Comparison of ENCODE assay signal across 1 cellular context in genomic region chr3:138941259-138941885, GRCh38.
TF ChIP-seq lines count a peak whose summit lies in the region.

No MANE protein-coding gene starts in this region.

TF ChIP-seq in H1, 55 proteins besides CTCF, POLR2A, EP300 and RAD21 (continued from another document):
- TF ChIP-seq, protein P1, sequence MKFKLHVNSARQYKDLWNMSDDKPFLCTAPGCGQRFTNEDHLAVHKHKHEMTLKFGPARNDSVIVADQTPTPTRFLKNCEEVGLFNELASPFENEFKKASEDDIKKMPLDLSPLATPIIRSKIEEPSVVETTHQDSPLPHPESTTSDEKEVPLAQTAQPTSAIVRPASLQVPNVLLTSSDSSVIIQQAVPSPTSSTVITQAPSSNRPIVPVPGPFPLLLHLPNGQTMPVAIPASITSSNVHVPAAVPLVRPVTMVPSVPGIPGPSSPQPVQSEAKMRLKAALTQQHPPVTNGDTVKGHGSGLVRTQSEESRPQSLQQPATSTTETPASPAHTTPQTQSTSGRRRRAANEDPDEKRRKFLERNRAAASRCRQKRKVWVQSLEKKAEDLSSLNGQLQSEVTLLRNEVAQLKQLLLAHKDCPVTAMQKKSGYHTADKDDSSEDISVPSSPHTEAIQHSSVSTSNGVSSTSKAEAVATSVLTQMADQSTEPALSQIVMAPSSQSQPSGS (IDR thresholded peaks at IDR 0.05; ENCODE audit: low read length) = no peak
- TF ChIP-seq ZNF274 (IDR thresholded peaks at IDR 0.05; ENCODE audit: borderline replicate concordance, extremely low read depth, low read length) (no peak), RNF2 (IDR thresholded peaks at IDR 0.05; ENCODE audit: borderline replicate concordance, low read depth, low read length, missing control alignments, poor library complexity, severe bottlenecking) (no peak), JUND (IDR thresholded peaks at IDR 0.05; ENCODE audit: low read length) (0 out of 2 replicates have a peak, but pooled peaks have one; percentile 37), KDM4A (IDR thresholded peaks at IDR 0.05; ENCODE audit: low read depth, low read length, severe bottlenecking) (no peak), POLR2AphosphoS5 (IDR thresholded peaks at IDR 0.05; ENCODE audit: low read depth, low read length) (no peak), EZH2 (IDR thresholded peaks at IDR 0.05; ENCODE audit: low read depth, low read length, severe bottlenecking) (no peak), BRCA1 (IDR thresholded peaks at IDR 0.05; ENCODE audit: low read depth, low read length) (no peak), TAF1 (IDR thresholded peaks at IDR 0.05; ENCODE audit: low read depth, low read length) (no peak), TCF12 (IDR thresholded peaks at IDR 0.05; ENCODE audit: low read depth, low read length) (no peak), CHD1 (IDR thresholded peaks at IDR 0.05; ENCODE audit: low read depth, low read length) (no peak), NRF1 (IDR thresholded peaks at IDR 0.05; ENCODE audit: low read depth, low read length) (no peak), TEAD4 (IDR thresholded peaks at IDR 0.05; ENCODE audit: low read depth, low read length) (0 out of 2 replicates have a peak, but pooled peaks have one; percentile 13), GTF2F1 (IDR thresholded peaks at IDR 0.05; ENCODE audit: borderline replicate concordance, low read depth, low read length) (no peak), CREB1 (IDR thresholded peaks at IDR 0.05) (no peak), YY1 (IDR thresholded peaks at IDR 0.05; ENCODE audit: low read depth, low read length) (0 out of 2 replicates have a peak, but pooled peaks have one; percentile 65), SIN3A (conservative IDR thresholded peaks at IDR 0.05 in 1 of 2, IDR thresholded peaks at IDR 0.05 in 1 of 2; ENCODE audit: low read depth in 1 of 2, low read length in 2 of 2) (no peak), KDM1A (IDR thresholded peaks at IDR 0.05; ENCODE audit: borderline replicate concordance, low read length) (no peak)
